Comparison of ENCODE assay signal across 8 cellular contexts in genomic region chr14:106044949-106045596, GRCh38.
DNase-seq lines count a peak whose midpoint lies in the region; ATAC-seq and TF ChIP-seq lines count a peak whose summit lies in the region.

No MANE protein-coding gene starts in this region.

- no peak overlapping the region for H3K4me3 Mint-ChIP-seq in glutamatergic neuron (ENCODE audit: unreplicated experiment)

- in situ Hi-C loops in GM13976 (cut with MboI; ENCODE audit: low sequenced_read_pairs, unreplicated experiment) = no loop called here

- no peak for ATAC-seq in HG03135 (IDR thresholded peaks at IDR 0.05; ENCODE audit: unreplicated experiment)

- no peak overlapping the region for H3K4me3 ChIP-seq in epithelial cell of proximal tubule (ENCODE audit: low read depth, low read length)

- H3K9me3 Mint-ChIP-seq in glutamatergic neuron (ENCODE audit: unreplicated experiment) = peaks cover 13% of the 10 kb centered on the region

- H3K36me3 Mint-ChIP-seq in glutamatergic neuron (ENCODE audit: unreplicated experiment) = peaks cover 12% of the 10 kb centered on the region

- no peak overlapping the region for H3K27ac Mint-ChIP-seq in glutamatergic neuron (ENCODE audit: unreplicated experiment)

- H3K4me1 Mint-ChIP-seq in glutamatergic neuron (ENCODE audit: low read depth, unreplicated experiment) = no peaks in the 10 kb centered on the region

- no peaks in the 10 kb centered on the region for H3K27me3 Mint-ChIP-seq in glutamatergic neuron (ENCODE audit: unreplicated experiment)

- DNase-seq in GM13976 (ENCODE audit: low spot score) (peak; percentile 34), epithelial cell of proximal tubule (ENCODE audit: low read depth) (no peak), GF-D8 (lab: John Stamatoyannopoulos, UW) (no peak), glutamatergic neuron (no peak)
- DNase-seq in activated CD4-positive, alpha-beta T cell treated with anti-CD3 and anti-CD28 coated beads for 24 hours (ENCODE audit: low read depth in 2 of 2) = peak; percentile 84 to 87
- peak; percentile 47 to 75 (median 57) for DNase-seq in stimulated activated CD4-positive, alpha-beta T cell treated with anti-CD3 and anti-CD28 coated beads, TNF-alpha, amount 100 ng/mL, for 1 hour (ENCODE audit: low read depth in 3 of 3, low spot score in 1 of 3)

- TF ChIP-seq CTCF in GM13976 (IDR thresholded peaks at IDR 0.05; ENCODE audit: borderline replicate concordance, control extremely low read depth, extremely low read depth, insufficient read depth, missing control alignments) = peak; percentile 76
- TF ChIP-seq CTCF in LNCAP (IDR thresholded peaks at IDR 0.05) = peak; percentile 62
- peak; percentile 59 for TF ChIP-seq CTCF in epithelial cell of proximal tubule (conservative IDR thresholded peaks at IDR 0.05; ENCODE audit: low read depth, low read length)
- TF ChIP-seq CTCF in glutamatergic neuron (IDR thresholded peaks at IDR 0.05; ENCODE audit: partially characterized antibody, unreplicated experiment) = no peak

Comparison
In these comparisons a context has a peak if more than half of its experiments do, and no peak if none do; other contexts are left out.
1. DNase-seq: peak in GM13976 (single experiment), activated CD4-positive, alpha-beta T cell treated with anti-CD3 and anti-CD28 coated beads for 24 hours (2 of 2) and stimulated activated CD4-positive, alpha-beta T cell treated with anti-CD3 and anti-CD28 coated beads, TNF-alpha, amount 100 ng/mL, for 1 hour (3 of 3); none in epithelial cell of proximal tubule (single experiment), GF-D8 (single experiment) and glutamatergic neuron (single experiment).